In genomic region chr9:19408693-19409405, GRCh38 we compare ENCODE assay signal across 8 cellular contexts. TPM values are rescaled to one million over a fixed set of nuclear protein-coding genes. Genes with fewer than 3 reads are reported as not detected.
DNase-seq lines count a peak whose midpoint lies in the region; ATAC-seq and TF ChIP-seq lines count a peak whose summit lies in the region.

TSS of gene ACER2 (plus strand) at chr9:19409009. CDS start at chr9:19409085, 76 bp downstream.

- H3K9me3 ChIP-seq in colonic mucosa: no peaks in the 10 kb centered on the region

- intact Hi-C loops in colonic mucosa (cut with DNase I) (no loop called here), left colon (cut with DNase I, micrococcal nuclease) (no loop called here)

- H3K9ac ChIP-seq in colonic mucosa (ENCODE audit: low read depth in 2 of 2, low read length in 2 of 2): peak within 1 kb of the TSS; percentile 84

- TF ChIP-seq CTCF in BJ (IDR thresholded peaks at IDR 0.05; ENCODE audit: insufficient read depth, low read depth, low read length): peak; percentile 37
- TF ChIP-seq CTCF in colonic mucosa (IDR thresholded peaks at IDR 0.05): no peak

- H3K27me3 ChIP-seq in BJ (ENCODE audit: control insufficient read depth, insufficient read depth, low read length) (no peaks in the 10 kb centered on the region), colonic mucosa (no peaks in the 10 kb centered on the region)

- H3K36me3 ChIP-seq in BJ (ENCODE audit: control insufficient read depth, insufficient read depth, low read length) (no peaks in the 10 kb centered on the region), colonic mucosa (no peaks in the 10 kb centered on the region)

- H3K4me1 ChIP-seq in colonic mucosa: no peaks in the 10 kb centered on the region

- CTCF ChIA-PET in BJ (lab: Yijun Ruan, JAX): no interaction called here

- peak within 1 kb of the TSS; percentile 31 for H3K27ac ChIP-seq in colonic mucosa

- peak; percentile 84 for TF ChIP-seq POLR2A in GM19099 (IDR thresholded peaks at IDR 0.05; ENCODE audit: extremely low read depth, insufficient read length, low read depth)

- H3K4me3 ChIP-seq in BJ (ENCODE audit: low read depth, low read length) (peak within 1 kb of the TSS; percentile 72), colonic mucosa (peak within 1 kb of the TSS; percentile 85)

- peak; percentile 51 for DNase-seq in BJ (ENCODE audit: low read depth)
- peak; percentile 81 for DNase-seq in NCI-H460 (ENCODE audit: extremely low read depth, low read depth)
- peak; percentile 91 to 97 for DNase-seq in activated CD4-positive, alpha-beta T cell treated with anti-CD3 and anti-CD28 coated beads for 4 hours
- peak; percentile 99 for DNase-seq in colonic mucosa
- DNase-seq in left colon: peak; percentile 92 to 96
- peak; percentile 96 to 97 for DNase-seq in stimulated activated CD4-positive, alpha-beta T cell treated with anti-CD3 and anti-CD28 coated beads, Interleukin-1b, Interleukin-23, amount 100 ng/mL, for 4 hours (ENCODE audit: low read depth in 2 of 2)

- ATAC-seq in HG03378 (IDR thresholded peaks at IDR 0.05; ENCODE audit: unreplicated experiment) (peak; percentile 89), left colon (peak; percentile 97)

- POLR2A ChIA-PET in BJ (lab: Charles Lee): interaction anchor here (0.6 kb wide), 1 partner anchor 1061 kb away, joined by 4 read pairs; no protein-coding TSS in a partner anchor

RNA-seq across cellular contexts. Expression of gene ACER2, which starts in this region (rescaled TPM):
- 1.4 and 1.8 TPM in 2 replicates for polyA plus RNA-seq in BJ (2011; rRNA removed)
- polyA minus RNA-seq in BJ (2011; rRNA and poly(A)+ RNA removed): 2.7 and 2.8 TPM in 2 replicates
- 2.2 and 2.8 TPM in 2 replicates for total RNA-seq in NCI-H460 (2014; rRNA removed; shearing (Covaris generic))
- 0.27 and 0.72 TPM in 2 replicates for polyA plus RNA-seq in NCI-H460 (2014; cell fraction: nucleus; rRNA removed)
- total RNA-seq in colonic mucosa (10 to 100 TPM; 10.6 to 11.9 TPM), left colon (10 to 100 TPM in 1 of 2 donors, 1 to 10 TPM in 1; 9.0 to 15.3 TPM)

Comparison
In these comparisons a context has a peak if more than half of its experiments do, and no peak if none do; other contexts are left out.
1. Peak in every context shown above with its lines: DNase-seq, ATAC-seq, H3K4me3 ChIP-seq and H3K27ac ChIP-seq.